ENCODE assay signal across 8 cellular contexts in the genomic region with DNA sequence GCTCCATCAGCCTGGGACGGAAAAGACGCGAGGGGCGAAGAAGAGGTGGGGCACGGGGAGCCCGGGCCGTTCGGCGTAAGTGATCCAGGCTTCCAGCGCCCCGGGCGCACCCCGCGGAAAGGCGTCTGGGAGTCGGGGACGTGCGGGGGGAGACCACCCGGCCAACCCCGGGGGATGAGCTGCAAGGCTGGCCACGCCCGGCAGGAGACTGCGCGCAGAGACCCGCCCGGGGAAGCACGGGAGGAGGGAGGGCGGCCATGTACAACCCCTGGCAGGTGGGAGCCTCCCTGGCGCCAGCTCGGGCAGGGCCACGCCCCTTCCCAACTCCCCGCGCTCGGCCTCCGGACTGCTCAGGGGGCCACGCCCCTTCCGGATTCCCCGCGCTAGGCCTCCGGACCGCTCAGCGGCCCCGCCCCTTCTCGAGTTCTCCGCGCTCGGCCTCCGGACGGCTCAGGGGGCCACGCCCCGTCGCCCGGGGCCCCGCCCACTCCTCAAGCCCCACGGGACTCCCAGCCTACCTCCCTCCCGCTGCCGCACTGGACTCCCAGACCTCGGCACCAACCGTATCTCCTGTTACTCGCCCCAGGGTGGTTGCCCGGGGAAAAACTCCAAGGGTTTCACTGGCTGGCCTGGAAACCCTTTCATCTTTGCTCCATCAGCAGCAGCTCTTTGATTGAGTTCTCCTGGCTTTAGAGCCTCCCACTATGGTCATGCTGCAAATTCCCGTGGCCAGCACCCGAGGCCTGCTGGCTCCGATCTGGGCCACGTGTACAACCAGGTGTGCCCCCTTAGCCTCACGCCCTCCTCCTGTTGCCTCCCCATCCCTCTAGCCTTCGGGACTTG.
DNase-seq lines count a peak whose midpoint lies in the region; ATAC-seq and TF ChIP-seq lines count a peak whose summit lies in the region.

No MANE protein-coding gene starts in this region.

- H3K36me3 Mint-ChIP-seq in Calu3 (ENCODE audit: insufficient read depth, unreplicated experiment) = peaks cover 14% of the 10 kb centered on the region
- H3K36me3 Mint-ChIP-seq in activated T-helper 17 cell treated with anti-CD3 and anti-CD28 coated beads, Interleukin-2, amount 50 U/mL, for 72 hours (ENCODE audit: low read depth) = no peaks in the 10 kb centered on the region
- H3K36me3 Mint-ChIP-seq in naive B cell = no peaks in the 10 kb centered on the region

- peak overlapping the region; percentile 87 for H2AFZ ChIP-seq in PC-3 (ENCODE audit: low read length)
- peak overlapping the region; percentile 58 for H2AFZ ChIP-seq in fibroblast of lung (ENCODE audit: low read length)

- H3F3A ChIP-seq in PC-3 (ENCODE audit: low read length, unreplicated experiment) = no peaks in the 10 kb centered on the region

- BruUV-seq in Calu3 (replicated peaks; lab: Mats Ljungman, UMichigan) (no TSS peak), PC-3 (replicated peaks; lab: Mats Ljungman, UMichigan) (no TSS peak)

- peak; percentile 99 for DNase-seq in Calu3
- peak; percentile 95 for DNase-seq in PC-3
- DNase-seq in fibroblast of lung (ENCODE audit: low read depth in 2 of 2) = peak; percentile 89 to 92
- DNase-seq in naive B cell = peak; percentile 46
- peak; percentile 77 to 83 for DNase-seq in stimulated activated CD8-positive, alpha-beta memory T cell treated with anti-CD3 and anti-CD28 coated beads, Interleukin-7, amount 100 ng/mL, for 48 hours (ENCODE audit: extremely low read depth in 1 of 2, low read depth in 1 of 2)

- peak; percentile 99 for ATAC-seq in GM21526 (IDR thresholded peaks at IDR 0.05; ENCODE audit: low FRiP score, unreplicated experiment)
- peak; percentile 97 for ATAC-seq in PC-3
- ATAC-seq in activated T-helper 17 cell treated with anti-CD3 and anti-CD28 coated beads, Interleukin-2, amount 50 U/mL, for 72 hours (replicated peaks) = peak; percentile 97
- ATAC-seq in naive B cell (ENCODE audit: low read depth in 2 of 2) = peak; percentile 85 to 89

- H3K9me3 ChIP-seq in HUES64 (ENCODE audit: insufficient read depth, low read depth, low read length) (no peaks in the 10 kb centered on the region), PC-3 (ENCODE audit: low read length) (no peaks in the 10 kb centered on the region), fibroblast of lung (ENCODE audit: control insufficient read depth, insufficient read depth, low read depth, low read length) (no peaks in the 10 kb centered on the region)

- H3K4me1 Mint-ChIP-seq in Calu3 (ENCODE audit: low read depth, unreplicated experiment) (no peaks in the 10 kb centered on the region), naive B cell (peaks cover 7 to 15% (median 10%) of the 10 kb centered on the region in 3 donors)
- no peaks in the 10 kb centered on the region for H3K4me1 Mint-ChIP-seq in activated T-helper 17 cell treated with anti-CD3 and anti-CD28 coated beads, Interleukin-2, amount 50 U/mL, for 72 hours

- H3K27ac ChIP-seq in HUES64 (ENCODE audit: low read depth, low read length) (peak overlapping the region; percentile 53; the same call in 1 of the 2 replicates), PC-3 (ENCODE audit: low read length) (no peak overlapping the region), fibroblast of lung (ENCODE audit: insufficient read depth, low read length) (peak overlapping the region; percentile 76)

- no peaks in the 10 kb centered on the region for H3K27me3 Mint-ChIP-seq in Calu3 (ENCODE audit: unreplicated experiment)
- no peaks in the 10 kb centered on the region for H3K27me3 Mint-ChIP-seq in activated T-helper 17 cell treated with anti-CD3 and anti-CD28 coated beads, Interleukin-2, amount 50 U/mL, for 72 hours
- H3K27me3 Mint-ChIP-seq in naive B cell = peaks cover 0 to 1% (median under 1%) of the 10 kb centered on the region in 3 donors

- H3K36me3 ChIP-seq in HUES64 (ENCODE audit: insufficient read depth, low read length) (no peaks in the 10 kb centered on the region), PC-3 (ENCODE audit: low read depth, low read length) (no peaks in the 10 kb centered on the region), fibroblast of lung (ENCODE audit: control insufficient read depth, insufficient read depth, low read length) (no peaks in the 10 kb centered on the region)

- H3K4me2 ChIP-seq in PC-3 (ENCODE audit: low read length) = peak overlapping the region; percentile 95
- peak overlapping the region; percentile 93 for H3K4me2 ChIP-seq in fibroblast of lung (ENCODE audit: extremely low read depth, insufficient read depth, low read length)

- no peak for TF ChIP-seq CTCF in Calu3 (IDR thresholded peaks at IDR 0.05; ENCODE audit: unreplicated experiment)
- no peak for TF ChIP-seq CTCF in PC-3 (conservative IDR thresholded peaks at IDR 0.05; ENCODE audit: low read depth, low read length)
- TF ChIP-seq CTCF in fibroblast of lung (conservative IDR thresholded peaks at IDR 0.05 in 1 of 2, IDR thresholded peaks at IDR 0.05 in 1 of 2; ENCODE audit: low read depth in 1 of 2, low read length in 2 of 2) = no peak

- H3K79me2 ChIP-seq in PC-3 (ENCODE audit: low read length) = no peaks in the 10 kb centered on the region
- H3K79me2 ChIP-seq in fibroblast of lung (ENCODE audit: control insufficient read depth, insufficient read depth, low read length) = no peaks in the 10 kb centered on the region

- intact Hi-C loops in Calu3 (cut with micrococcal nuclease; ENCODE audit: unreplicated experiment) = no loop called here
- intact Hi-C loops in PC-3 (cut with micrococcal nuclease) = no loop called here

- CTCF ChIA-PET in Calu3 (lab: Charles Lee) (interaction anchor here (0.7 kb wide), 1 partner anchor 142 kb away, joined by 3 read pairs; no protein-coding TSS in a partner anchor), PC-3 (lab: Charles Lee) (no interaction called here)

- H3K4me3 ChIP-seq in HUES64 (ENCODE audit: low read length) (peak overlapping the region; percentile 72), PC-3 (ENCODE audit: low read length) (peak overlapping the region; percentile 76), fibroblast of lung (replicated peaks in 1 of 4; ENCODE audit: control extremely low read depth in 1 of 4, insufficient read depth in 1 of 4, low read depth in 3 of 4, low read length in 4 of 4) (peak overlapping the region; percentile 34 to 79 (median 67))

- peaks cover 6% of the 10 kb centered on the region for H3K4me1 ChIP-seq in HUES64 (ENCODE audit: insufficient read depth, low read length)
- peaks cover 6% of the 10 kb centered on the region; the same call in 1 of the 2 replicates for H3K4me1 ChIP-seq in PC-3 (ENCODE audit: insufficient read depth, low read length)
- H3K4me1 ChIP-seq in fibroblast of lung (ENCODE audit: control insufficient read depth, extremely low read depth, insufficient read depth, low read length) = peaks cover 5% of the 10 kb centered on the region

- H3K4me3 Mint-ChIP-seq in Calu3 (ENCODE audit: low read depth, unreplicated experiment) (peak overlapping the region; percentile 78), naive B cell (peak overlapping the region; percentile 78 to 94 (median 91))
- peak overlapping the region; percentile 82 for H3K4me3 Mint-ChIP-seq in activated T-helper 17 cell treated with anti-CD3 and anti-CD28 coated beads, Interleukin-2, amount 50 U/mL, for 72 hours

- H4K20me1 ChIP-seq in PC-3 (ENCODE audit: low read length) = no peaks in the 10 kb centered on the region
- H4K20me1 ChIP-seq in fibroblast of lung (ENCODE audit: control insufficient read depth, extremely low read depth, insufficient read depth, low read length) = no peaks in the 10 kb centered on the region

- H3K27me3 ChIP-seq in HUES64 (ENCODE audit: insufficient read depth, low read length) = no peaks in the 10 kb centered on the region
- no peaks in the 10 kb centered on the region for H3K27me3 ChIP-seq in PC-3 (ENCODE audit: low read length)
- no peaks in the 10 kb centered on the region for H3K27me3 ChIP-seq in fibroblast of lung (ENCODE audit: control insufficient read depth, insufficient read depth, low read length)

- H3K9me2 ChIP-seq in PC-3 (replicated peaks; ENCODE audit: low read length) = no peaks in the 10 kb centered on the region

- H3K27ac Mint-ChIP-seq in Calu3 (ENCODE audit: unreplicated experiment) (no peak overlapping the region), naive B cell (peak overlapping the region in 5 of 6 donors; percentile 17 to 75 (median 57))
- H3K27ac Mint-ChIP-seq in activated T-helper 17 cell treated with anti-CD3 and anti-CD28 coated beads, Interleukin-2, amount 50 U/mL, for 72 hours = no peak overlapping the region

- POLR2A ChIA-PET in PC-3 (lab: Charles Lee; ENCODE audit: unreplicated experiment) = interaction anchor here (0.6 kb wide), 1 partner anchor 839 kb away, joined by 3 read pairs; no protein-coding TSS in a partner anchor

- 7% methylated on average over 67 of the region's 67 CpGs for WGBS in HUES64

- peak overlapping the region; percentile 66 for H3K9ac ChIP-seq in HUES64 (ENCODE audit: low read depth, low read length)
- H3K9ac ChIP-seq in PC-3 (ENCODE audit: low read length) = peak overlapping the region; percentile 69
- peak overlapping the region; percentile 52 for H3K9ac ChIP-seq in fibroblast of lung (ENCODE audit: insufficient read depth, low read length)

- H3K9me3 Mint-ChIP-seq in Calu3 (ENCODE audit: low read depth, unreplicated experiment) (no peaks in the 10 kb centered on the region), naive B cell (peaks cover 0 to 8% (median 0%) of the 10 kb centered on the region in 7 donors)
- H3K9me3 Mint-ChIP-seq in activated T-helper 17 cell treated with anti-CD3 and anti-CD28 coated beads, Interleukin-2, amount 50 U/mL, for 72 hours = no peaks in the 10 kb centered on the region

Comparison
In these comparisons a context has a peak if more than half of its experiments do, and no peak if none do; other contexts are left out.
1. DNase-seq: peak in every context shown above with its lines; median percentile 99 in Calu3; 95 in PC-3; 90 in fibroblast of lung; 80 in stimulated activated CD8-positive, alpha-beta memory T cell treated with anti-CD3 and anti-CD28 coated beads, Interleukin-7, amount 100 ng/mL, for 48 hours; 46 in naive B cell.
2. H3K27ac Mint-ChIP-seq: peak in naive B cell (5 of 6); none in Calu3 (single experiment) and activated T-helper 17 cell treated with anti-CD3 and anti-CD28 coated beads, Interleukin-2, amount 50 U/mL, for 72 hours (single experiment).
3. Peak in every context shown above with its lines, with median percentiles within 50 percentile points of each other: H3K4me3 Mint-ChIP-seq, ATAC-seq, H3K4me3 ChIP-seq and H3K9ac ChIP-seq.